In genomic region chr2:138237657-138238384, GRCh38 we compare ENCODE assay signal across 23 cellular contexts.
DNase-seq lines count a peak whose midpoint lies in the region; ATAC-seq and TF ChIP-seq lines count a peak whose summit lies in the region.
"Had no signal": no experiment of that assay in that cellular context is flagged by ENCODE, and none has a peak within 500 bp of the region (broad histone marks: within the 10 kb centered on the region; RNA-seq: fewer than 3 reads in every experiment).

No MANE protein-coding gene starts in this region.

- H3K4me1 ChIP-seq in hepatocyte (ENCODE audit: insufficient read depth), result peaks cover 6% of the 10 kb centered on the region
- H3K4me1 ChIP-seq: psoas muscle had no signal

- H3K27me3 ChIP-seq in hepatocyte, result no peaks in the 10 kb centered on the region
- H3K27me3 ChIP-seq: brain microvascular endothelial cell, gastroesophageal sphincter, tibial nerve had no signal

- H2AFZ ChIP-seq in hepatocyte, result no peak overlapping the region

- no peaks in the 10 kb centered on the region for H3K36me3 ChIP-seq in hepatocyte (replicated peaks; ENCODE audit: insufficient read depth, low read depth)
- H3K36me3 ChIP-seq: brain microvascular endothelial cell, gastroesophageal sphincter, tibial nerve had no signal

- no peak overlapping the region for H3K27ac ChIP-seq in hepatocyte
- H3K27ac ChIP-seq: brain microvascular endothelial cell, coronary artery, gastroesophageal sphincter, psoas muscle, skin epidermis, tibial nerve had no signal

- no peak overlapping the region for H3K4me2 ChIP-seq in hepatocyte

- no peak overlapping the region for H3K4me3 ChIP-seq in hepatocyte
- H3K4me3 ChIP-seq: coronary artery, gastroesophageal sphincter, lung, psoas muscle, skin epidermis, tibial nerve had no signal

- no peak for ATAC-seq in left ventricle myocardium superior
- ATAC-seq in HG02981 (IDR thresholded peaks at IDR 0.05; ENCODE audit: unreplicated experiment), result no peak
- ATAC-seq: gastroesophageal sphincter, psoas muscle had no signal

- intact Hi-C loops in left ventricle myocardium superior (cut with micrococcal nuclease), result no loop called here
- intact Hi-C loops in cardiac septum (cut with DNase I), result no loop called here

- no peaks in the 10 kb centered on the region for H3K79me2 ChIP-seq in hepatocyte

- H3K9me3 ChIP-seq in hepatocyte (ENCODE audit: low read depth), result no peaks in the 10 kb centered on the region
- H3K9me3 ChIP-seq: gastroesophageal sphincter, psoas muscle, tibial nerve had no signal

- no peak for TF ChIP-seq CTCF in hepatocyte (IDR thresholded peaks at IDR 0.05; ENCODE audit: poor library complexity)

- peak; percentile 25 for DNase-seq in left ventricle myocardium superior
- DNase-seq in cardiac septum (ENCODE audit: low spot score), result no peak
- peak; percentile 34 for DNase-seq in M059J (ENCODE audit: low read depth)
- DNase-seq in hepatocyte (ENCODE audit: low spot score), result peak; percentile 3
- no peak for DNase-seq in activated gamma-delta T cell (lab: John Stamatoyannopoulos, UW)
- DNase-seq in effector CD8-positive, alpha-beta T cell (lab: John Stamatoyannopoulos, UW), result no peak
- DNase-seq: activated CD4-positive, alpha-beta T cell treated with anti-CD3 and anti-CD28 coated beads for 48 hours; activated naive CD4-positive, alpha-beta T cell treated with Interleukin-2 at 50 U/mL for 16 hours; activated T-cell treated with anti-CD3 and anti-CD28 coated beads, Interleukin-2, amount 50 U/mL, for 48 hours; brain microvascular endothelial cell; CD4-positive, alpha-beta memory T cell; GDM1; HFFc6; islet precursor cell; NCI-H2029; psoas muscle; T-helper 1 cell had no signal

- H3K9me2 ChIP-seq in hepatocyte (replicated peaks; ENCODE audit: insufficient read depth), result no peaks in the 10 kb centered on the region

- 38% methylated on average over 5 of the region's 5 CpGs for WGBS in hepatocyte (ENCODE audit: low lambda C conversion rate, missing lambda C conversion rate)

- H4K20me1 ChIP-seq in hepatocyte (ENCODE audit: insufficient read depth, poor library complexity, severe bottlenecking), result no peaks in the 10 kb centered on the region

Comparison
In these comparisons a context has a peak if more than half of its experiments do, and no peak if none do; other contexts are left out.
1. DNase-seq: peak in left ventricle myocardium superior (single experiment), M059J (single experiment) and hepatocyte (single experiment); none in cardiac septum (single experiment), activated gamma-delta T cell (single experiment) and effector CD8-positive, alpha-beta T cell (single experiment).